ENCODE assay signal across 1 cellular context in genomic region chr7:100156331-100157068, GRCh38.
TF ChIP-seq lines count a peak whose summit lies in the region.

No MANE protein-coding gene starts in this region.

TF ChIP-seq in K562, 482 proteins besides CTCF, POLR2A, EP300 and RAD21 (continued from another document and continues in another):
- TF ChIP-seq CHD7 (IDR thresholded peaks at IDR 0.05; ENCODE audit: low read depth, low read length): no peak
- no peak for TF ChIP-seq MECOM (CRISPR knock-in tag; IDR thresholded peaks at IDR 0.05)
- TF ChIP-seq ZNF740 (CRISPR knock-in tag; IDR thresholded peaks at IDR 0.05): peak; percentile 17; the same call in 1 of the 2 replicates
- no peak for TF ChIP-seq ZNF740 (tag; IDR thresholded peaks at IDR 0.05)
- no peak for TF ChIP-seq CHD2 (IDR thresholded peaks at IDR 0.05; ENCODE audit: low read depth, low read length)
- no peak for TF ChIP-seq PCBP1 (IDR thresholded peaks at IDR 0.05; ENCODE audit: low read depth, low read length, poor library complexity, severe bottlenecking)
- TF ChIP-seq XRCC3 (IDR thresholded peaks at IDR 0.05): no peak
- TF ChIP-seq SUPT5H (IDR thresholded peaks at IDR 0.05): no peak; the same call in 1 of the 2 replicates
- no peak for TF ChIP-seq MTA1 (IDR thresholded peaks at IDR 0.05; ENCODE audit: borderline replicate concordance)
- no peak for TF ChIP-seq ZNF668 (CRISPR knock-in tag; IDR thresholded peaks at IDR 0.05)
- no peak for TF ChIP-seq ARNT (IDR thresholded peaks at IDR 0.05)
- no peak for TF ChIP-seq PHF20 (IDR thresholded peaks at IDR 0.05; ENCODE audit: partially characterized antibody)
- no peak for TF ChIP-seq OTX1 (CRISPR knock-in tag; IDR thresholded peaks at IDR 0.05)
- TF ChIP-seq GABPB1 (CRISPR knock-in tag; IDR thresholded peaks at IDR 0.05): 0 out of 2 replicates have a peak, but pooled peaks have one; percentile 12
- TF ChIP-seq ZZZ3 (IDR thresholded peaks at IDR 0.05): no peak
- TF ChIP-seq POLR2AphosphoS2 (IDR thresholded peaks at IDR 0.05; ENCODE audit: low read length): 0 out of 2 replicates have a peak, but pooled peaks have one; percentile 34
- no peak for TF ChIP-seq ZNF253 (CRISPR knock-in tag; conservative IDR thresholded peaks at IDR 0.05)
- no peak for TF ChIP-seq TAF1 (IDR thresholded peaks at IDR 0.05; ENCODE audit: control insufficient read depth, extremely low read depth, insufficient read depth, low read length, severe bottlenecking)
- TF ChIP-seq ZNF263 (CRISPR knock-in tag; IDR thresholded peaks at IDR 0.05; ENCODE audit: borderline replicate concordance): no peak
- no peak for TF ChIP-seq ID3 (CRISPR knock-in tag; IDR thresholded peaks at IDR 0.05)
- TF ChIP-seq ID3 (tag; IDR thresholded peaks at IDR 0.05): no peak
- TF ChIP-seq AFF1 (IDR thresholded peaks at IDR 0.05; ENCODE audit: low read depth in 1 of 2, partially characterized antibody in 2 of 2): no peak
- no peak for TF ChIP-seq CTBP1 (IDR thresholded peaks at IDR 0.05; ENCODE audit: borderline replicate concordance)
- TF ChIP-seq MNT (conservative IDR thresholded peaks at IDR 0.05): 0 out of 4 replicates have a peak, but pooled peaks of 1 of the 2 experiments have one; percentile 2
- TF ChIP-seq MLLT1 (IDR thresholded peaks at IDR 0.05): no peak
- TF ChIP-seq ZBTB33 (CRISPR knock-in tag; IDR thresholded peaks at IDR 0.05): 0 out of 2 replicates have a peak, but pooled peaks have one; percentile 36
- no peak for TF ChIP-seq HEY1 (CRISPR knock-in tag; IDR thresholded peaks at IDR 0.05; ENCODE audit: borderline replicate concordance)
- no peak for TF ChIP-seq TOE1 (IDR thresholded peaks at IDR 0.05; ENCODE audit: borderline replicate concordance)
- TF ChIP-seq TOE1 (CRISPR knock-in tag; IDR thresholded peaks at IDR 0.05; ENCODE audit: borderline replicate concordance, low read depth): no peak
- no peak for TF ChIP-seq ZNF24 (IDR thresholded peaks at IDR 0.05)
- no peak for TF ChIP-seq DEAF1 (CRISPR knock-in tag; IDR thresholded peaks at IDR 0.05)
- TF ChIP-seq SPI1 (IDR thresholded peaks at IDR 0.05; ENCODE audit: borderline replicate concordance, low read depth, low read length): no peak
- TF ChIP-seq ZNF695 (CRISPR knock-in tag; IDR thresholded peaks at IDR 0.05): no peak
- TF ChIP-seq HNRNPUL1 (IDR thresholded peaks at IDR 0.05; ENCODE audit: low read length): no peak
- no peak for TF ChIP-seq PURB (CRISPR knock-in tag; IDR thresholded peaks at IDR 0.05; ENCODE audit: low read depth)
- TF ChIP-seq XRCC4 (IDR thresholded peaks at IDR 0.05; ENCODE audit: extremely low read depth, insufficient read depth, insufficient read length): no peak
